15 cellular contexts compared by ENCODE assay signal in genomic region chr14:28759658-28760313, GRCh38. TPM values are rescaled to one million over a fixed set of nuclear protein-coding genes. Genes with fewer than 3 reads are reported as not detected.
A peak's percentile ranks its signal among the peaks of the same experiment; 100 is the strongest.
DNase-seq lines count a peak whose midpoint lies in the region; ATAC-seq and TF ChIP-seq lines count a peak whose summit lies in the region.
"Had no signal": no experiment of that assay in that cellular context is flagged by ENCODE, and none has a peak within 500 bp of the region (broad histone marks: within the 10 kb centered on the region; RNA-seq: fewer than 3 reads in every experiment).

No MANE protein-coding gene starts in this region.

- intact Hi-C loops in head of caudate nucleus (cut with DNase I): loop anchor here (10.0 kb wide), 1 partner anchor 775 kb away; no protein-coding TSS in a partner anchor
- intact Hi-C loops in PC-9 (cut with micrococcal nuclease; ENCODE audit: unreplicated experiment): loop anchor here (5.0 kb wide), 2 partner anchors 463 to 1248 kb away; no protein-coding TSS in a partner anchor

- H3K27ac ChIP-seq in GM23338 (ENCODE audit: low read depth): no peak overlapping the region
- H3K27ac ChIP-seq in PC-9: no peak overlapping the region
- H3K27ac ChIP-seq in CD8-positive, alpha-beta memory T cell (ENCODE audit: low read depth, low read length): no peak overlapping the region
- H3K27ac ChIP-seq: suprapubic skin had no signal

- no peaks in the 10 kb centered on the region for H3K79me2 ChIP-seq in GM23338 (replicated peaks; ENCODE audit: insufficient read depth)
- H3K79me2 ChIP-seq in PC-9 (ENCODE audit: low read depth): no peaks in the 10 kb centered on the region

- TF ChIP-seq CTCF in GM23338 (conservative IDR thresholded peaks at IDR 0.05; ENCODE audit: low read depth in 2 of 2) (no peak), progenitor cell of endocrine pancreas (IDR thresholded peaks at IDR 0.05; ENCODE audit: unreplicated experiment) (no peak), PC-9 (conservative IDR thresholded peaks at IDR 0.05) (no peak)

- DNase-seq in GM23338 (ENCODE audit: low spot score) (peak; percentile 67), NCI-H69 (lab: John Stamatoyannopoulos, UW) (peak; percentile 87), head of caudate nucleus (peak in 23 of 42 donors; percentile 30 to 71 (median 48)), progenitor cell of endocrine pancreas (ENCODE audit: low spot score, unreplicated experiment) (no peak), NK-92 (lab: John Stamatoyannopoulos, UW; ENCODE audit: unreplicated experiment) (no peak), PC-9 (no peak)
- no peak for DNase-seq in CD8-positive, alpha-beta memory T cell
- DNase-seq: CD4-positive, alpha-beta memory T cell; KBM-7; NCI-H146; NCI-H774; Right ventricle myocardium superior had no signal

- no peaks in the 10 kb centered on the region for H3K9me3 ChIP-seq in PC-9 (ENCODE audit: insufficient read depth, low read depth)
- no peaks in the 10 kb centered on the region for H3K9me3 ChIP-seq in CD8-positive, alpha-beta memory T cell (ENCODE audit: low read length)
- H3K9me3 ChIP-seq: suprapubic skin had no signal

- H3K4me1 Mint-ChIP-seq in GM23338 (peaks cover 66% of the 10 kb centered on the region), progenitor cell of endocrine pancreas (ENCODE audit: low read depth) (peaks cover 17% of the 10 kb centered on the region)
- no peaks in the 10 kb centered on the region for H3K4me1 Mint-ChIP-seq in CD8-positive, alpha-beta memory T cell
- H3K4me1 Mint-ChIP-seq: CD4-positive, alpha-beta memory T cell had no signal

- no peaks in the 10 kb centered on the region for H3K36me3 ChIP-seq in GM23338 (ENCODE audit: insufficient read depth)
- no peaks in the 10 kb centered on the region for H3K36me3 ChIP-seq in PC-9 (ENCODE audit: low read depth)
- no peaks in the 10 kb centered on the region for H3K36me3 ChIP-seq in CD8-positive, alpha-beta memory T cell (ENCODE audit: insufficient read depth, low read length)
- H3K36me3 ChIP-seq: suprapubic skin had no signal

- H4K20me1 ChIP-seq in GM23338 (replicated peaks; ENCODE audit: insufficient read depth) (peaks cover 50% of the 10 kb centered on the region), PC-9 (ENCODE audit: insufficient read depth) (no peaks in the 10 kb centered on the region)

- H3K4me3 Mint-ChIP-seq in GM23338: peak overlapping the region; percentile 67
- peak overlapping the region; percentile 27 for H3K4me3 Mint-ChIP-seq in progenitor cell of endocrine pancreas (ENCODE audit: low read depth)
- no peak overlapping the region for H3K4me3 Mint-ChIP-seq in CD8-positive, alpha-beta memory T cell
- H3K4me3 Mint-ChIP-seq: CD4-positive, alpha-beta memory T cell; dendritic cell treated with granulocyte-macrophage colony-stimulating factor and Interleukin-4, amounts not matched to agents 40 ng/mL and 50 ng/mL, for 4 days had no signal

- H3K27me3 Mint-ChIP-seq in GM23338 (ENCODE audit: insufficient read depth, low read depth, poor library complexity) (peaks cover 100% of the 10 kb centered on the region), progenitor cell of endocrine pancreas (peaks cover 98% of the 10 kb centered on the region)
- H3K27me3 Mint-ChIP-seq in CD8-positive, alpha-beta memory T cell: peaks cover 50 to 77% of the 10 kb centered on the region in 2 donors

- H3K36me3 Mint-ChIP-seq in GM23338 (ENCODE audit: low read depth) (no peaks in the 10 kb centered on the region), progenitor cell of endocrine pancreas (ENCODE audit: insufficient read depth) (no peaks in the 10 kb centered on the region)
- peaks cover 0 to under 1% (median 0%) of the 10 kb centered on the region in 3 donors for H3K36me3 Mint-ChIP-seq in CD8-positive, alpha-beta memory T cell

- H3K4me1 ChIP-seq in GM23338 (ENCODE audit: insufficient read depth) (peaks cover 75% of the 10 kb centered on the region), PC-9 (replicated peaks; ENCODE audit: insufficient read depth) (no peaks in the 10 kb centered on the region)
- H3K4me1 ChIP-seq in CD8-positive, alpha-beta memory T cell (ENCODE audit: insufficient read depth, low read length): no peaks in the 10 kb centered on the region

- H3F3A ChIP-seq in GM23338 (replicated peaks; ENCODE audit: low read depth) (peaks cover 11% of the 10 kb centered on the region), PC-9 (ENCODE audit: insufficient read depth, low read depth) (no peaks in the 10 kb centered on the region)

- H3K9me2 ChIP-seq in GM23338 (ENCODE audit: insufficient read depth): no peaks in the 10 kb centered on the region
- no peaks in the 10 kb centered on the region for H3K9me2 ChIP-seq in PC-9 (ENCODE audit: insufficient read depth)

- H3K27ac Mint-ChIP-seq in GM23338 (no peak overlapping the region), progenitor cell of endocrine pancreas (peak overlapping the region; percentile 77)
- peak overlapping the region in 1 of 8 donors; percentile 7 for H3K27ac Mint-ChIP-seq in CD8-positive, alpha-beta memory T cell
- H3K27ac Mint-ChIP-seq: CD4-positive, alpha-beta memory T cell; dendritic cell treated with granulocyte-macrophage colony-stimulating factor and Interleukin-4, amounts not matched to agents 40 ng/mL and 50 ng/mL, for 4 days had no signal

- peaks cover 100% of the 10 kb centered on the region for H3K27me3 ChIP-seq in GM23338 (ENCODE audit: insufficient read depth)
- no peaks in the 10 kb centered on the region for H3K27me3 ChIP-seq in PC-9 (ENCODE audit: insufficient read depth, low read depth)
- peaks cover 15% of the 10 kb centered on the region for H3K27me3 ChIP-seq in CD8-positive, alpha-beta memory T cell (ENCODE audit: insufficient read depth, low read length, poor library complexity, severe bottlenecking)

- peaks cover 2% of the 10 kb centered on the region; the same call in 2 of the 3 replicates for H3K9me3 Mint-ChIP-seq in GM23338
- H3K9me3 Mint-ChIP-seq in progenitor cell of endocrine pancreas (ENCODE audit: low read depth): no peaks in the 10 kb centered on the region
- H3K9me3 Mint-ChIP-seq in CD8-positive, alpha-beta memory T cell: peaks cover 10 to 55% (median 37%) of the 10 kb centered on the region in 5 donors
- H3K9me3 Mint-ChIP-seq: dendritic cell treated with granulocyte-macrophage colony-stimulating factor and Interleukin-4, amounts not matched to agents 40 ng/mL and 50 ng/mL, for 4 days had no signal

- POLR2A ChIA-PET in PC-9 (lab: Charles Lee; ENCODE audit: unreplicated experiment): no interaction called here
- POLR2A ChIA-PET in CD8-positive, alpha-beta memory T cell (lab: Charles Lee): no interaction called here

- BruUV-seq in PC-9 (replicated peaks; lab: Mats Ljungman, UMichigan): no TSS peak

- peak; percentile 47 for ATAC-seq in GM23338

- CTCF ChIA-PET in PC-9 (lab: Charles Lee): no interaction called here
- CTCF ChIA-PET in CD8-positive, alpha-beta memory T cell (lab: Charles Lee): no interaction called here

- H3K4me3 ChIP-seq in GM23338 (peak overlapping the region; percentile 42), PC-9 (no peak overlapping the region)
- H3K4me3 ChIP-seq in CD8-positive, alpha-beta memory T cell (ENCODE audit: low read length): no peak overlapping the region
- H3K4me3 ChIP-seq: suprapubic skin had no signal

- H3K4me2 ChIP-seq in GM23338 (peak overlapping the region; percentile 71), PC-9 (no peak overlapping the region)

- H2AFZ ChIP-seq in GM23338 (no peak overlapping the region), PC-9 (no peak overlapping the region)

TF ChIP-seq in GM23338, 12 proteins besides CTCF, POLR2A, EP300 and RAD21 (continues in another document):
- peak; percentile 57 for TF ChIP-seq EZH2phosphoT487 (IDR thresholded peaks at IDR 0.05; ENCODE audit: unreplicated experiment)
- peak; percentile 89 for TF ChIP-seq EZH2 (IDR thresholded peaks at IDR 0.05; ENCODE audit: low read depth, unreplicated experiment)

RNA-seq across cellular contexts. Expression of gene FOXG1, which starts 6.8 kb away (rescaled TPM):
- 0.10 and 0.12 TPM in 2 replicates for total RNA-seq in GM23338 (2014; rRNA removed; shearing (Covaris generic))
- polyA plus RNA-seq in GM23338 (2016; fragmentation: Nextera tagmentation; extraction: Ambion mirVana): 0.05 and 0.07 TPM in 2 replicates
- total RNA-seq in progenitor cell of endocrine pancreas (1.2 and 1.4 TPM in 2 replicates), PC-9 (2021) (not detected in 2 replicates)
- total RNA-seq in CD8-positive, alpha-beta memory T cell: not detected
- not detected for polyA plus RNA-seq in CD8-positive, alpha-beta memory T cell
- total RNA-seq: CD4-positive, alpha-beta memory T cell; Right ventricle myocardium superior; suprapubic skin had no signal
- polyA plus RNA-seq: adipose tissue; CD4-positive, alpha-beta memory T cell had no signal

Comparison
In these comparisons a context has a peak if more than half of its experiments do, and no peak if none do; other contexts are left out.
1. DNase-seq: peak in GM23338 (single experiment), NCI-H69 (single experiment) and head of caudate nucleus (23 of 42); none in progenitor cell of endocrine pancreas (single experiment), NK-92 (single experiment), PC-9 (0 of 2) and CD8-positive, alpha-beta memory T cell (0 of 5).
2. H3K4me3 Mint-ChIP-seq: peak in GM23338 (single experiment) and progenitor cell of endocrine pancreas (single experiment); none in CD8-positive, alpha-beta memory T cell (0 of 7).